ENCODE assay signal across 12 cellular contexts in the genomic region with DNA sequence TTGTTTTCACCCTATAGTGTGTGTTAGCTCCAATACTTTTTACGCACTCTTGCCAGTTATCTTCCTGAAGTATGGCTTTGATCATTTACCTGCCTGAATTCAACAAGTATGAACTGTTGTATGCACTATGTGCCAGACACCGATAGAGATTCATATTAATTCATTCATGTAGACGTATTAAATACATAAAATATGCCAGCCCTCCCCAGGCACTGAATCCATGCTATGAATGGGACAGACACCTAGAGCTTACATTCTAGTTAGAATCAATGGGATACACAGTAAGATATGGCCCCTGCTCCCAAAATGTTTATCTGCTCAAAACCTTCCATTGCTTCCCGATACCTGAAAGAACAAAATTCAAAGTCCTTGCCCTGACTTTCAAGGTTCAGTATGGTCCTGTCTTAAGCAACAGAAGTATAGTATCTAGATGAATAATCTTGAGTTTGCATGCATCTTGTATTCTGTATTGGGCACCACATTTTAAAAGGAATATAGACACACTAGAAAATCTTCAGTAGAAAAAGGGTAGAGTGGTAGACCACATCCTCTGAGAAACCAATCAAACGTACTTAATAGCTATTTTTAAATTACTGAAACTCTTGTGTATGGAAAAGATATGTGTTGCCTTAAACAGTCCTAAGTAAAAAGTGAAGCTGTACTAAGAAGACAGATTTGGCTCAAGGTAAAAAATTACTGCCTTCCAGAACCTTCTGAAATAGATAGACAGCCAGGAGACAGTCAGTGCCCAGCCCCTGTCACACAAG. TPM values are rescaled to one million over a fixed set of nuclear protein-coding genes. Genes with fewer than 3 reads are reported as not detected.
DNase-seq lines count a peak whose midpoint lies in the region; ATAC-seq and TF ChIP-seq lines count a peak whose summit lies in the region.
"Had no signal": no experiment of that assay in that cellular context is flagged by ENCODE, and none has a peak within 500 bp of the region (broad histone marks: within the 10 kb centered on the region; RNA-seq: fewer than 3 reads in every experiment).

No MANE protein-coding gene starts in this region.

- peaks cover 1% of the 10 kb centered on the region for H3K9me3 Mint-ChIP-seq in activated naive CD8-positive, alpha-beta T cell treated with anti-CD3 and anti-CD28 coated beads, Interleukin-2, amount 10 ng/mL, durations not matched to agents 7 days and 5 days
- H3K9me3 Mint-ChIP-seq in osteocyte (ENCODE audit: unreplicated experiment): no peaks in the 10 kb centered on the region

- H3K9ac ChIP-seq in DND-41 (ENCODE audit: low read depth, low read length): no peak overlapping the region
- H3K9ac ChIP-seq: GM23248 had no signal

- DNase-seq in DND-41 (no peak), NCI-H345 treated with DMSO at 0.1 percent for 48 hours (lab: John Stamatoyannopoulos, UW; ENCODE audit: unreplicated experiment) (no peak), cardiac septum (ENCODE audit: low spot score) (no peak), upper lobe of right lung (no peak), osteocyte (ENCODE audit: extremely low spot score, unreplicated experiment) (no peak)
- DNase-seq in activated naive CD8-positive, alpha-beta T cell treated with anti-CD3 and anti-CD28 coated beads, Interleukin-2, amount 10 ng/mL, durations not matched to agents 7 days and 5 days: no peak
- DNase-seq: GM23248, Peyer's patch had no signal

- H3K4me1 ChIP-seq in DND-41 (ENCODE audit: insufficient read depth, low read length): peaks cover 6% of the 10 kb centered on the region
- no peaks in the 10 kb centered on the region for H3K4me1 ChIP-seq in upper lobe of right lung
- H3K4me1 ChIP-seq: Peyer's patch had no signal

- peak overlapping the region; percentile 60 for H3K4me3 Mint-ChIP-seq in activated naive CD8-positive, alpha-beta T cell treated with anti-CD3 and anti-CD28 coated beads, Interleukin-2, amount 10 ng/mL, durations not matched to agents 7 days and 5 days
- no peak overlapping the region for H3K4me3 Mint-ChIP-seq in osteocyte (ENCODE audit: unreplicated experiment)

- H3K36me3 Mint-ChIP-seq in activated naive CD8-positive, alpha-beta T cell treated with anti-CD3 and anti-CD28 coated beads, Interleukin-2, amount 10 ng/mL, durations not matched to agents 7 days and 5 days: peaks cover 3% of the 10 kb centered on the region
- H3K36me3 Mint-ChIP-seq in osteocyte (ENCODE audit: unreplicated experiment): no peaks in the 10 kb centered on the region

- intact Hi-C loops in cardiac septum (cut with DNase I) (no loop called here), upper lobe of right lung (cut with DNase I) (no loop called here)

- H3K36me3 ChIP-seq in DND-41 (ENCODE audit: insufficient read depth, low read length) (no peaks in the 10 kb centered on the region), upper lobe of right lung (no peaks in the 10 kb centered on the region)
- H3K36me3 ChIP-seq: Peyer's patch had no signal

- peaks cover 28% of the 10 kb centered on the region for H3K4me1 Mint-ChIP-seq in activated naive CD8-positive, alpha-beta T cell treated with anti-CD3 and anti-CD28 coated beads, Interleukin-2, amount 10 ng/mL, durations not matched to agents 7 days and 5 days
- H3K4me1 Mint-ChIP-seq in osteocyte (ENCODE audit: unreplicated experiment): peaks cover 2% of the 10 kb centered on the region

- H3K79me2 ChIP-seq in DND-41 (ENCODE audit: insufficient read depth, low read length): no peaks in the 10 kb centered on the region

- H2AFZ ChIP-seq in DND-41 (ENCODE audit: low read depth, low read length): no peak overlapping the region
- H2AFZ ChIP-seq: GM23248 had no signal

- no peak overlapping the region for H3K27ac ChIP-seq in DND-41 (ENCODE audit: low read length)
- no peak overlapping the region for H3K27ac ChIP-seq in upper lobe of right lung
- H3K27ac ChIP-seq: coronary artery, GM23248, Peyer's patch had no signal

- H3K9me3 ChIP-seq in DND-41 (ENCODE audit: insufficient read depth, low read length, severe bottlenecking) (no peaks in the 10 kb centered on the region), upper lobe of right lung (no peaks in the 10 kb centered on the region)
- H3K9me3 ChIP-seq: Peyer's patch had no signal

- POLR2A ChIA-PET in activated naive CD8-positive, alpha-beta T cell treated with anti-CD3 and anti-CD28 coated beads, Interleukin-2, amount 10 ng/mL, durations not matched to agents 7 days and 5 days (lab: Charles Lee): interaction anchor here (2.0 to 2.7 kb wide), 2 partner anchors 14 to 32 kb away, joined by 9 to 28 read pairs; partner anchors contain the start of gene ARNT

- no peak overlapping the region for H3K4me3 ChIP-seq in DND-41 (ENCODE audit: low read depth in 1 of 2, low read length in 2 of 2)
- no peak overlapping the region for H3K4me3 ChIP-seq in upper lobe of right lung
- H3K4me3 ChIP-seq: coronary artery, GM23248, Peyer's patch had no signal

- no peak overlapping the region for H3K4me2 ChIP-seq in DND-41 (ENCODE audit: insufficient read depth, low read length)

- H3K27me3 Mint-ChIP-seq in activated naive CD8-positive, alpha-beta T cell treated with anti-CD3 and anti-CD28 coated beads, Interleukin-2, amount 10 ng/mL, durations not matched to agents 7 days and 5 days: peaks cover 2% of the 10 kb centered on the region
- H3K27me3 Mint-ChIP-seq in osteocyte (ENCODE audit: unreplicated experiment): peaks cover 34% of the 10 kb centered on the region

- TF ChIP-seq CTCF in DND-41 (IDR thresholded peaks at IDR 0.05; ENCODE audit: borderline replicate concordance, extremely low read depth, low read length, poor library complexity, severe bottlenecking): no peak
- TF ChIP-seq CTCF in upper lobe of right lung (IDR thresholded peaks at IDR 0.05): no peak
- TF ChIP-seq CTCF in osteocyte (IDR thresholded peaks at IDR 0.05): no peak

- ATAC-seq in DND-41 (ENCODE audit: insufficient read depth, low read depth) (peak; percentile 90), GM18868 (IDR thresholded peaks at IDR 0.05; ENCODE audit: unreplicated experiment) (peak; percentile 61), HG03558 (IDR thresholded peaks at IDR 0.05; ENCODE audit: extremely low read depth, unreplicated experiment) (peak; percentile 68), upper lobe of right lung (no peak)
- ATAC-seq in activated naive CD8-positive, alpha-beta T cell treated with anti-CD3 and anti-CD28 coated beads, Interleukin-2, amount 10 ng/mL, durations not matched to agents 7 days and 5 days (ENCODE audit: low read depth): peak; percentile 83

- H3K27me3 ChIP-seq in DND-41 (ENCODE audit: insufficient read depth, low read length, poor library complexity) (no peaks in the 10 kb centered on the region), upper lobe of right lung (no peaks in the 10 kb centered on the region)
- H3K27me3 ChIP-seq: Peyer's patch had no signal

- H3K27ac Mint-ChIP-seq in activated naive CD8-positive, alpha-beta T cell treated with anti-CD3 and anti-CD28 coated beads, Interleukin-2, amount 10 ng/mL, durations not matched to agents 7 days and 5 days: peak overlapping the region; percentile 77
- H3K27ac Mint-ChIP-seq in osteocyte (ENCODE audit: unreplicated experiment): no peak overlapping the region

- no peaks in the 10 kb centered on the region for H4K20me1 ChIP-seq in DND-41 (ENCODE audit: insufficient read depth, low read length)

RNA-seq across cellular contexts. Expression of gene CTXND2, which starts 2.9 kb away (rescaled TPM):
- not detected for total RNA-seq in activated naive CD8-positive, alpha-beta T cell treated with anti-CD3 and anti-CD28 coated beads, Interleukin-2, amount 10 ng/mL, durations not matched to agents 7 days and 5 days
- not detected for total RNA-seq in cardiac septum
- not detected for total RNA-seq in upper lobe of right lung
- not detected in 2 replicates for total RNA-seq in osteocyte
- total RNA-seq: GM23248, Peyer's patch, skeletal muscle tissue had no signal

RNA-seq across cellular contexts. Expression of gene ARNT, which starts 13.4 kb away (rescaled TPM):
- 10 to 100 TPM; 49.3 to 51.3 TPM for total RNA-seq in activated naive CD8-positive, alpha-beta T cell treated with anti-CD3 and anti-CD28 coated beads, Interleukin-2, amount 10 ng/mL, durations not matched to agents 7 days and 5 days
- total RNA-seq in cardiac septum: 32.0 TPM
- total RNA-seq in upper lobe of right lung: 53.8 TPM
- total RNA-seq in osteocyte: 42.9 and 44.2 TPM in 2 replicates

RNA-seq across cellular contexts. Expression of gene SETDB1, which starts 36.3 kb away (rescaled TPM):
- total RNA-seq in activated naive CD8-positive, alpha-beta T cell treated with anti-CD3 and anti-CD28 coated beads, Interleukin-2, amount 10 ng/mL, durations not matched to agents 7 days and 5 days: 10 to 100 TPM; 64.0 to 64.6 TPM
- total RNA-seq in cardiac septum (15.5 TPM), upper lobe of right lung (45.8 TPM), osteocyte (53.5 and 59.8 TPM in 2 replicates)
